Comparison of ENCODE assay signal across 29 cellular contexts in genomic region chr7:111477462-111478225, GRCh38.
"Had no signal": no experiment of that assay in that cellular context is flagged by ENCODE, and none has a peak within 500 bp of the region (broad histone marks: within the 10 kb centered on the region; RNA-seq: fewer than 3 reads in every experiment).

No MANE protein-coding gene starts in this region.

- ATAC-seq: effector memory CD8-positive, alpha-beta T cell; esophagus mucosa; foreskin keratinocyte; gastrocnemius medialis; gastroesophageal sphincter; heart left ventricle; heart right ventricle had no signal

- H2AFZ ChIP-seq: hepatocyte had no signal

- H3K4me1 ChIP-seq: colonic mucosa, esophagus squamous epithelium, foreskin keratinocyte, gastrocnemius medialis had no signal

- FAIRE-seq: endometrium, endothelial cell of umbilical vein, frontal cortex had no signal

- H3K27me3 ChIP-seq: colonic mucosa, dorsolateral prefrontal cortex, esophagus muscularis mucosa, esophagus squamous epithelium, foreskin keratinocyte, gastrocnemius medialis, gastroesophageal sphincter, heart left ventricle, heart right ventricle, hepatocyte had no signal

- H3K27ac ChIP-seq: colonic mucosa, coronary artery, dorsolateral prefrontal cortex, epithelial cell of prostate, esophagus muscularis mucosa, esophagus squamous epithelium, foreskin keratinocyte, gastrocnemius medialis, gastroesophageal sphincter, heart left ventricle, heart right ventricle, hepatocyte had no signal

- H3K9me3 ChIP-seq: colonic mucosa, esophagus muscularis mucosa, esophagus squamous epithelium, gastrocnemius medialis, gastroesophageal sphincter had no signal

- H3K79me2 ChIP-seq: hepatocyte had no signal

- H3K9me3 Mint-ChIP-seq: dendritic cell treated with granulocyte-macrophage colony-stimulating factor and Interleukin-4, amounts not matched to agents 40 ng/mL and 50 ng/mL, for 4 days; effector memory CD8-positive, alpha-beta T cell had no signal

- DNase-seq: colonic mucosa; cortex of kidney; dermis blood vessel endothelial cell; dorsolateral prefrontal cortex; effector CD4-positive, alpha-beta T cell; effector CD8-positive, alpha-beta T cell; effector memory CD4-positive, alpha-beta T cell; effector memory CD8-positive, alpha-beta T cell; endodermal cell; erythroblast; esophagus squamous epithelium; foreskin fibroblast; foreskin keratinocyte; foreskin melanocyte; gastrocnemius medialis; glutamatergic neuron; head of caudate nucleus; heart left ventricle; heart right ventricle had no signal

- H3K4me3 Mint-ChIP-seq: dendritic cell treated with granulocyte-macrophage colony-stimulating factor and Interleukin-4, amounts not matched to agents 40 ng/mL and 50 ng/mL, for 4 days; effector memory CD8-positive, alpha-beta T cell; endodermal cell had no signal

- H3K27me3 Mint-ChIP-seq: dendritic cell treated with granulocyte-macrophage colony-stimulating factor and Interleukin-4, amounts not matched to agents 40 ng/mL and 50 ng/mL, for 4 days; effector memory CD8-positive, alpha-beta T cell had no signal

- H3K4me2 ChIP-seq: hepatocyte had no signal

- H3K36me3 ChIP-seq: colonic mucosa, esophagus muscularis mucosa, esophagus squamous epithelium, gastrocnemius medialis, gastroesophageal sphincter, heart left ventricle, heart right ventricle had no signal

- H3K27ac Mint-ChIP-seq: dendritic cell treated with granulocyte-macrophage colony-stimulating factor and Interleukin-4, amounts not matched to agents 40 ng/mL and 50 ng/mL, for 4 days; effector memory CD8-positive, alpha-beta T cell; endodermal cell had no signal

- H3K4me3 ChIP-seq: colonic mucosa, coronary artery, dorsolateral prefrontal cortex, esophagus muscularis mucosa, esophagus squamous epithelium, gastrocnemius medialis, gastroesophageal sphincter, heart left ventricle, heart right ventricle, hepatocyte had no signal

- H3K4me1 Mint-ChIP-seq: endodermal cell had no signal
